In the genomic region with DNA sequence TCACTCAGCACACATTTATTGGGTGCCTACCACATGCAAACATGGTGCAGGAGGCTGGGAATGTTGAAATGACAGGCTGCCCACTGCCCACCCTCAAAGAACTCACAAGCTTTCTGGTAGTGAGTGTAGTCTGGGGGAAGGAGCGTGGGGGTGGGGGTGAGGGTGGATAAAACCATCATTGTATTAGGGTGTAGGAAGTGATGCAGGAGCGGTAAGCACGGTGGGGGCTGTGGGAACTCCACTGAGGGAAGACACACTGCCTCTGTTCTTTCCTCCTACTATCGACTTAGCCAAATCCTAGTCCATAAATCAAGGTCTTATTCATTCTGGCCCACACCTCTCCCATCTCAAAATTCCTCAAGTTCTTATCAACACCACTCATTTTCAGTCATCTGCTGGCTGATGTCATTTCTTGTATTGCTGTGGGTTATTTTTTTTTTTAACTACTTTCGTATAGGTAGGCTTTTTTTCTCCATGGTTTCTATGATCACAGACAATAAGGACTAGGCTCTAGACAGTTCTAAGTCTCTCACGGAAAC, we compare ENCODE assay signal across 1 cellular context. TPM values are rescaled to one million over a fixed set of nuclear protein-coding genes. Genes with fewer than 3 reads are reported as not detected.
"Had no signal": no experiment of that assay in that cellular context is flagged by ENCODE, and none has a peak within 500 bp of the region (broad histone marks: within the 10 kb centered on the region; RNA-seq: fewer than 3 reads in every experiment).

No MANE protein-coding gene starts in this region.

RNA-seq across cellular contexts. Expression of a gene that starts 21.7 kb away (rescaled TPM):
- total RNA-seq: Right ventricle myocardium inferior had no signal
